Comparison of ENCODE assay signal across 8 cellular contexts in genomic region chr12:132986885-132987225, GRCh38. TPM values are rescaled to one million over a fixed set of nuclear protein-coding genes. Genes with fewer than 3 reads are reported as not detected.
A peak's percentile ranks its signal among the peaks of the same experiment; 100 is the strongest.
DNase-seq lines count a peak whose midpoint lies in the region; ATAC-seq, FAIRE-seq and TF ChIP-seq lines count a peak whose summit lies in the region.

No MANE protein-coding gene starts in this region.

- H3K27me3 ChIP-seq in DND-41 (ENCODE audit: insufficient read depth, low read length, poor library complexity) (no peaks in the 10 kb centered on the region), thymus (ENCODE audit: control insufficient read depth, insufficient read depth) (no peaks in the 10 kb centered on the region)

- peak overlapping the region; percentile 84 to 94 for H3K27ac Mint-ChIP-seq in activated naive CD4-positive, alpha-beta T cell treated with anti-CD3 and anti-CD28 coated beads, Interleukin-2, amount 50 U/mL, for 72 hours

- no peak for DNase-seq in DND-41
- DNase-seq in activated naive CD4-positive, alpha-beta T cell treated with anti-CD3 and anti-CD28 coated beads, Interleukin-2, amount 50 U/mL, for 72 hours (ENCODE audit: low spot score in 2 of 2): no peak
- no peak for DNase-seq in kidney
- no peak for DNase-seq in activated CD4-positive, CD25-positive, alpha-beta regulatory T cell treated with anti-CD3 and anti-CD28 coated beads, Interleukin-2, amount 50 U/mL, for 72 hours

- H3K27ac ChIP-seq in DND-41 (ENCODE audit: low read length) (peak overlapping the region; percentile 85), kidney (ENCODE audit: low read depth in 2 of 2, low read length in 2 of 2) (peak overlapping the region in 1 of 2 donors; percentile 76), thymus (ENCODE audit: low read depth) (no peak overlapping the region)

- ATAC-seq in DND-41 (ENCODE audit: insufficient read depth, low read depth) (no peak; the same call in 2 of the 3 replicates), HG02981 (IDR thresholded peaks at IDR 0.05; ENCODE audit: unreplicated experiment) (peak; percentile 7), GM21737 (IDR thresholded peaks at IDR 0.05; ENCODE audit: unreplicated experiment) (no peak), HG03108 (IDR thresholded peaks at IDR 0.05; ENCODE audit: unreplicated experiment) (no peak)
- ATAC-seq in activated naive CD4-positive, alpha-beta T cell treated with anti-CD3 and anti-CD28 coated beads, Interleukin-2, amount 50 U/mL, for 72 hours: no peak

- H3K36me3 ChIP-seq in DND-41 (ENCODE audit: insufficient read depth, low read length): peaks cover 54% of the 10 kb centered on the region
- H3K36me3 ChIP-seq in kidney (ENCODE audit: control insufficient read depth in 1 of 2, insufficient read depth in 2 of 2, low read length in 2 of 2): no peaks in the 10 kb centered on the region
- H3K36me3 ChIP-seq in thymus (ENCODE audit: control insufficient read depth, insufficient read depth): peaks cover 8% of the 10 kb centered on the region

- TF ChIP-seq CTCF in DND-41 (IDR thresholded peaks at IDR 0.05; ENCODE audit: borderline replicate concordance, extremely low read depth, low read length, poor library complexity, severe bottlenecking) (no peak), kidney (IDR thresholded peaks at IDR 0.05; ENCODE audit: borderline replicate concordance, extremely low read depth, insufficient read depth) (no peak)

- intact Hi-C loops in kidney (cut with DNase I): no loop called here

- peak overlapping the region; percentile 93 to 95 for H3K4me3 ChIP-seq in DND-41 (ENCODE audit: low read depth in 1 of 2, low read length in 2 of 2)
- H3K4me3 ChIP-seq in kidney (ENCODE audit: low read length in 2 of 2): peak overlapping the region; percentile 93
- H3K4me3 ChIP-seq in thymus (ENCODE audit: low read length): peak overlapping the region; percentile 63

- peak overlapping the region; percentile 96 for H3K4me2 ChIP-seq in DND-41 (ENCODE audit: insufficient read depth, low read length)

- WGBS in thymus: 5% methylated on average over 11 of the region's 11 CpGs

- no peak for FAIRE-seq in kidney (lab: Jason Lieb, UNC)

- no peaks in the 10 kb centered on the region for H4K20me1 ChIP-seq in DND-41 (ENCODE audit: insufficient read depth, low read length)

- peaks cover 57% of the 10 kb centered on the region for H3K79me2 ChIP-seq in DND-41 (ENCODE audit: insufficient read depth, low read length)

- H3K36me3 Mint-ChIP-seq in activated naive CD4-positive, alpha-beta T cell treated with anti-CD3 and anti-CD28 coated beads, Interleukin-2, amount 50 U/mL, for 72 hours: peaks cover 50 to 72% of the 10 kb centered on the region in 2 donors

- peak overlapping the region; percentile 90 for H2AFZ ChIP-seq in DND-41 (ENCODE audit: low read depth, low read length)

- H3K9ac ChIP-seq in DND-41 (ENCODE audit: low read depth, low read length): peak overlapping the region; percentile 82
- peak overlapping the region; percentile 77 to 95 for H3K9ac ChIP-seq in kidney (ENCODE audit: low read length in 2 of 2)

- H3K9me3 Mint-ChIP-seq in activated naive CD4-positive, alpha-beta T cell treated with anti-CD3 and anti-CD28 coated beads, Interleukin-2, amount 50 U/mL, for 72 hours: peaks cover 24 to 32% of the 10 kb centered on the region in 2 donors

- H3K9me3 ChIP-seq in DND-41 (ENCODE audit: insufficient read depth, low read length, severe bottlenecking): peaks cover 37% of the 10 kb centered on the region
- no peaks in the 10 kb centered on the region for H3K9me3 ChIP-seq in kidney (ENCODE audit: control insufficient read depth in 1 of 2, low read length in 2 of 2)
- peaks cover 3% of the 10 kb centered on the region for H3K9me3 ChIP-seq in thymus (ENCODE audit: control insufficient read depth)

- H3K4me1 ChIP-seq in DND-41 (ENCODE audit: insufficient read depth, low read length) (peaks cover 25% of the 10 kb centered on the region), kidney (ENCODE audit: control insufficient read depth in 1 of 2, insufficient read depth in 1 of 2, low read depth in 1 of 2, low read length in 2 of 2) (peaks cover 5 to 7% of the 10 kb centered on the region in 2 donors), thymus (ENCODE audit: control insufficient read depth, insufficient read depth, low read length) (peaks cover 5% of the 10 kb centered on the region)

RNA-seq across cellular contexts. Expression of gene ZNF26, which starts 0.7 kb away (rescaled TPM):
- total RNA-seq in activated naive CD4-positive, alpha-beta T cell treated with anti-CD3 and anti-CD28 coated beads, Interleukin-2, amount 50 U/mL, for 72 hours: 10 to 100 TPM; 13.0 to 22.3 TPM
- total RNA-seq in kidney: 16.4 TPM
- polyA plus RNA-seq in kidney (ENCODE audit: insufficient read depth, low read depth, low replicate concordance) (2.9 TPM), thymus (9.0 TPM)

RNA-seq across cellular contexts. Expression of gene ZNF605, which starts 30.7 kb away (rescaled TPM):
- total RNA-seq in activated naive CD4-positive, alpha-beta T cell treated with anti-CD3 and anti-CD28 coated beads, Interleukin-2, amount 50 U/mL, for 72 hours: 1 to 10 TPM; 4.5 to 9.9 TPM
- 15.2 TPM for total RNA-seq in kidney
- 5.0 TPM for polyA plus RNA-seq in kidney (ENCODE audit: insufficient read depth, low read depth, low replicate concordance)
- 4.7 TPM for polyA plus RNA-seq in thymus

RNA-seq across cellular contexts. Expression of gene ZNF84, which starts 50.5 kb away (rescaled TPM):
- total RNA-seq in activated naive CD4-positive, alpha-beta T cell treated with anti-CD3 and anti-CD28 coated beads, Interleukin-2, amount 50 U/mL, for 72 hours: 10 to 100 TPM; 19.4 to 23.5 TPM
- 32.7 TPM for total RNA-seq in kidney
- polyA plus RNA-seq in kidney (ENCODE audit: insufficient read depth, low read depth, low replicate concordance): 15.5 TPM
- 24.6 TPM for polyA plus RNA-seq in thymus
